27 cellular contexts compared by ENCODE assay signal in the genomic region with DNA sequence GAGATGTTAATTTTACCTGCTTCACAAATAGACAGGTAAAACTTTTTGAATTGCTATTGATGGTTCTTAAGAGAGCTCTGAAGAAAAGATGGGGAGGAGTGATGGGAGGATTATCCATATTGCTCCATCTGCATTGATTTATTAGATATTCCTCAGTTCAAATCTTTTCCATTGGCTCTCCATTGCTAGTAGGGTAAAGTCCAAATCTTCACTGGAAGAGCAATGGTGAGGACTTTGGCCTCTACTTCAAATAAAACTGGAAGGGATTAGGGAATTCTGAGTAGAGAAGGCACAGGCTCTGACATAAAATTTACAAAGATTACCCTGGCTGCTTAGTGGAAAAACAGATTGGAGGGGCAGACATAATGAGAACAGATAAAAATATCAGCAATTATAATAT.
"Had no signal": no experiment of that assay in that cellular context is flagged by ENCODE, and none has a peak within 500 bp of the region (broad histone marks: within the 10 kb centered on the region; RNA-seq: fewer than 3 reads in every experiment).

No MANE protein-coding gene starts in this region.

- H3K4me1 ChIP-seq: parathyroid adenoma, psoas muscle, spleen, suprapubic skin, testis, tibial artery, transverse colon, upper lobe of right lung, uterus had no signal

- H3K9me3 ChIP-seq: ovary, psoas muscle, suprapubic skin, testis, tibial artery, transverse colon, upper lobe of right lung, uterus had no signal

- DNase-seq: natural killer cell; occipital lobe; ovary; psoas muscle; right cardiac atrium; spleen; stimulated activated CD4-positive, alpha-beta T cell treated with anti-CD3 and anti-CD28 coated beads, Interleukin-12 subunit alpha, Interleukin-12 subunit beta, amount 100 ng/mL, for 4 hours; stimulated activated CD4-positive, alpha-beta T cell treated with anti-CD3 and anti-CD28 coated beads, Interleukin-1b, Interleukin-23, amount 100 ng/mL, for 48 hours; stimulated activated CD4-positive, alpha-beta T cell treated with anti-CD3 and anti-CD28 coated beads, Interleukin-4, amount 100 ng/mL, for 1 hour; stimulated activated CD4-positive, alpha-beta T cell treated with anti-CD3 and anti-CD28 coated beads, Interleukin-4, amount 100 ng/mL, for 4 hours; stimulated activated CD8-positive, alpha-beta memory T cell treated with anti-CD3 and anti-CD28 coated beads, Interleukin-4, amount 100 ng/mL, for 48 hours; stimulated activated naive CD4-positive, alpha-beta T cell; stimulated activated naive CD8-positive, alpha-beta T cell treated with anti-CD3 and anti-CD28 coated beads, Interleukin-15, amount 100 ng/mL, for 72 hours; stimulated activated naive CD8-positive, alpha-beta T cell treated with anti-CD3 and anti-CD28 coated beads, Interleukin-15, Interleukin-2, amounts not matched to agents 100 U/mL and 50 U/mL, for 24 hours; substantia nigra; testis; tibial artery; transverse colon; upper lobe of right lung; uterus had no signal

- H3K9ac ChIP-seq: neural progenitor cell, parathyroid adenoma had no signal

- ATAC-seq: natural killer cell; psoas muscle; right cardiac atrium; sciatic nerve; stimulated activated memory B cell treated with anti-CD40 and anti-IgM and Interleukin-4, amounts not matched to agents 10 μg/mL and 1 μg/mL and 100 μg/mL, for 72 hours; stimulated activated naive CD8-positive, alpha-beta T cell treated with anti-CD3 and anti-CD28 coated beads, Interleukin-15, amount 100 ng/mL, for 72 hours; stimulated activated naive CD8-positive, alpha-beta T cell treated with anti-CD3 and anti-CD28 coated beads, Interleukin-15, Interleukin-2, amounts not matched to agents 100 U/mL and 50 U/mL, for 24 hours; upper lobe of right lung had no signal

- H3K4me3 ChIP-seq: neural progenitor cell, ovary, psoas muscle, skin epidermis, smooth muscle cell, spleen, suprapubic skin, testis, tibial artery, transverse colon, upper lobe of right lung, uterus had no signal

- H3K4me2 ChIP-seq: neural progenitor cell, smooth muscle cell had no signal

- H3K36me3 ChIP-seq: neural progenitor cell, ovary, spleen, suprapubic skin, tibial artery, transverse colon, upper lobe of right lung, uterus had no signal

- H2AFZ ChIP-seq: neural progenitor cell, parathyroid adenoma had no signal

- H3K27me3 ChIP-seq: neural progenitor cell, ovary, spleen, suprapubic skin, testis, tibial artery, transverse colon, upper lobe of right lung, uterus had no signal

- H3K27ac ChIP-seq: neural progenitor cell, ovary, parathyroid adenoma, psoas muscle, skin epidermis, spleen, suprapubic skin, testis, tibial artery, transverse colon, upper lobe of right lung, uterus had no signal
